8 cellular contexts compared by ENCODE assay signal in the genomic region with DNA sequence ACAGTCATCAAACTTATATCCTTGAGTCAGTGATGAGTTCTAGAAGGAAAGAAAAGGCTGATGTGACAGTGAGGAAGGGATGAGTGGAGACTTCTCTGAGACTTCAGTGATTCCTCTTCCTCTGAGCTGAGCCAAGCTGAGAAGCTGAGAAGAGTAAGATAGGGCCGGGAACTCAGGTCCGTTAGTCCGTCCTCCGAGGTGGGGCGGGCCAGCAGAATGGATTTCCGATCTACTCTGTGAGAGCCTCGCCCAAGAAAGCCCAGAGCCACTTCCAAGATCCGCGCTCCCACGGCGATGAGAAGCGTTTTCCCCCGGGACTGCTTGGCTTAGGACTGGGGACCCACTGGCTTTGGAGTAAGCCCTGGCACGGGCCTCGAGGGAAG. TPM values are rescaled to one million over a fixed set of nuclear protein-coding genes. Genes with fewer than 3 reads are reported as not detected.
DNase-seq lines count a peak whose midpoint lies in the region; ATAC-seq, FAIRE-seq and TF ChIP-seq lines count a peak whose summit lies in the region.
"Not testable (repeated sequence)": the region's sequence is repeated elsewhere in the genome, so short reads cannot be mapped to it uniquely, and the experiment has no call there.

No MANE protein-coding gene starts in this region.

- H3K27me3 ChIP-seq in left ventricle myocardium inferior (ENCODE audit: low read depth); neuron (ENCODE audit: insufficient read depth, low read length): not testable (repeated sequence)

- ATAC-seq in GM21786 (IDR thresholded peaks at IDR 0.05; ENCODE audit: unreplicated experiment) (peak; percentile 15), HG03196 (IDR thresholded peaks at IDR 0.05; ENCODE audit: unreplicated experiment) (peak; percentile 8), T-cell (replicated peaks in 1 of 4) (peak; percentile 20 to 39 (median 24))

- TSS peak; percentile 88 for BruUV-seq in MCF 10A (replicated peaks; lab: Mats Ljungman, UMichigan)

- H3K36me3 ChIP-seq in left ventricle myocardium inferior; neuron (ENCODE audit: insufficient read depth, low read length): not testable (repeated sequence)

- not testable (repeated sequence) for H3K9me3 Mint-ChIP-seq in T-cell; MCF 10A (ENCODE audit: unreplicated experiment); type B pancreatic cell

- H3K27me3 Mint-ChIP-seq in T-cell; MCF 10A (ENCODE audit: insufficient read depth, unreplicated experiment); type B pancreatic cell: not testable (repeated sequence)

- H3K4me3 Mint-ChIP-seq in T-cell (peak overlapping the region; percentile 85 to 88 (median 86)), MCF 10A (ENCODE audit: unreplicated experiment) (peak overlapping the region; percentile 84), type B pancreatic cell (peak overlapping the region; percentile 93)

- H2AFZ ChIP-seq in neuron (ENCODE audit: low read depth, low read length), result peak overlapping the region; percentile 67

- CTCF ChIA-PET in T-cell (lab: Charles Lee); MCF 10A (lab: Yijun Ruan, JAX): not testable (repeated sequence)

- peak; percentile 44 for FAIRE-seq in GM12892 (lab: Jason Lieb, UNC)

- TF ChIP-seq CTCF in MCF 10A (IDR thresholded peaks at IDR 0.05; ENCODE audit: unreplicated experiment); left ventricle myocardium inferior (IDR thresholded peaks at IDR 0.05; ENCODE audit: borderline replicate concordance); type B pancreatic cell (conservative IDR thresholded peaks at IDR 0.05): not testable (repeated sequence)

- intact Hi-C loops in MCF 10A (cut with micrococcal nuclease); left ventricle myocardium inferior (cut with micrococcal nuclease): not testable (repeated sequence)

- POLR2A ChIA-PET in T-cell (lab: Charles Lee), result not testable (repeated sequence)
- POLR2A ChIA-PET in MCF 10A (lab: Yijun Ruan, JAX), result interaction anchor here (1.1 kb wide), 1 partner anchor 48 kb away, joined by 4 read pairs; no protein-coding TSS in a partner anchor

- H3K36me3 Mint-ChIP-seq in T-cell, result peaks cover 12% of the 10 kb centered on the region
- not testable (repeated sequence) for H3K36me3 Mint-ChIP-seq in MCF 10A (ENCODE audit: insufficient read depth, unreplicated experiment); type B pancreatic cell

- H3K9me3 ChIP-seq in left ventricle myocardium inferior (replicated peaks); neuron (ENCODE audit: low read length): not testable (repeated sequence)

- H3K4me1 ChIP-seq in left ventricle myocardium inferior, result peaks cover 11% of the 10 kb centered on the region
- not testable (repeated sequence) for H3K4me1 ChIP-seq in neuron (ENCODE audit: insufficient read depth, low read length)

- not testable (repeated sequence) for TF ChIP-seq POLR2A in GM12892 (IDR thresholded peaks at IDR 0.05; ENCODE audit: low read depth, low read length)

- H3K27ac ChIP-seq in left ventricle myocardium inferior (replicated peaks), result peak overlapping the region; percentile 86

- DNase-seq in GM12892 (ENCODE audit: insufficient read length); T-cell; MCF 10A (ENCODE audit: unreplicated experiment); left ventricle myocardium inferior; type B pancreatic cell (ENCODE audit: extremely low spot score, unreplicated experiment): not testable (repeated sequence)

- H3K4me1 Mint-ChIP-seq in T-cell, result peaks cover 26 to 30% (median 26%) of the 10 kb centered on the region in 3 donors
- peaks cover 12% of the 10 kb centered on the region for H3K4me1 Mint-ChIP-seq in MCF 10A (ENCODE audit: insufficient read depth, unreplicated experiment)
- H3K4me1 Mint-ChIP-seq in type B pancreatic cell (ENCODE audit: unreplicated experiment), result not testable (repeated sequence)

- H3K27ac Mint-ChIP-seq in T-cell (peak overlapping the region; percentile 75 to 89), MCF 10A (ENCODE audit: low read depth, unreplicated experiment) (peak overlapping the region; percentile 82)
- not testable (repeated sequence) for H3K27ac Mint-ChIP-seq in type B pancreatic cell

- H3K4me3 ChIP-seq in left ventricle myocardium inferior (peak overlapping the region; percentile 86), neuron (ENCODE audit: low read length) (peak overlapping the region; percentile 74)

RNA-seq across cellular contexts. Expression of a gene that starts 0.5 kb away (rescaled TPM):
- polyA plus RNA-seq in GM12892 (2012; ENCODE audit: missing spikeins), result 9.1 TPM
- 10 to 100 TPM; 24.8 to 46.0 (median 31.9) TPM for total RNA-seq in T-cell
- 18.8 and 25.6 TPM in 2 replicates for total RNA-seq in MCF 10A (2022)
- 22.2 TPM for total RNA-seq in left ventricle myocardium inferior
- 15.3 and 29.9 TPM in 2 replicates for total RNA-seq in type B pancreatic cell (ENCODE audit: low replicate concordance)

RNA-seq across cellular contexts. Expression of a gene that starts 60.0 kb away (rescaled TPM):
- polyA plus RNA-seq in GM12892 (2012; ENCODE audit: missing spikeins), result not detected
- total RNA-seq in T-cell (1 to 10 TPM; 1.2 to 2.1 (median 1.8) TPM), MCF 10A (2022) (0.21 and 0.32 TPM in 2 replicates), left ventricle myocardium inferior (not detected), type B pancreatic cell (ENCODE audit: low replicate concordance) (1.1 TPM in 1 of 2 replicates, not detected in the other)
